ENCODE assay signal across 9 cellular contexts in the genomic region with DNA sequence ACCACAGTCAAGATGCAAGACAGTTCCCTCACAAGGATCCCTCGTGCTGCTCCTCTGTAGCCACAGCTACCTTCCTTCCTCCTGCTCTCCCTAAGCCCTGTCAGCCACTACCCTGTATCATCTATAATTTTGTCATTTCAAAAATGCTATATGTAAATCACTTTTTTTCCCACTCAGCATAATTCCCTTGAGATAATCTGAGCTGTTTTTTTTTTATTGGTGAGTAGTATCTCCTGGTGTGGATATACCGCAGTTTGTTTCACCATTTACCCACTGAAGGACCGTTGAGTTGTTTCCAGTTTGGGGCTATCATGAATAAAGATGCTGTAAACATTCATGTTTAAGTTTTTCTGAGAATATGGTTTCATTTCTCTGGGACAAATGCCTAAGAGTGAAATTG.
"Had no signal": no experiment of that assay in that cellular context is flagged by ENCODE, and none has a peak within 500 bp of the region (broad histone marks: within the 10 kb centered on the region; RNA-seq: fewer than 3 reads in every experiment).

No MANE protein-coding gene starts in this region.

- H3K36me3 Mint-ChIP-seq: IgD-negative memory B cell had no signal

- H3K27ac ChIP-seq: GM23248, HL-60 had no signal

- H3K4me3 Mint-ChIP-seq: HFFc6, IgD-negative memory B cell had no signal

- H3K4me1 ChIP-seq: HAP-1 had no signal

- H3K9me3 ChIP-seq: HAP-1 had no signal

- ATAC-seq: HCT116 had no signal

- H3K36me3 ChIP-seq: HAP-1 had no signal

- H3K27me3 Mint-ChIP-seq: IgD-negative memory B cell had no signal

- H3K27ac Mint-ChIP-seq: HFFc6, IgD-negative memory B cell had no signal

- H2AFZ ChIP-seq: GM23248 had no signal

- H3K4me3 ChIP-seq: GM23248, HAP-1 had no signal

- DNase-seq: GM23248, GOT3, H7, HFFc6, KG1 had no signal

- H3K9ac ChIP-seq: GM23248 had no signal

- H3K4me1 Mint-ChIP-seq: IgD-negative memory B cell had no signal
